In the genomic region with DNA sequence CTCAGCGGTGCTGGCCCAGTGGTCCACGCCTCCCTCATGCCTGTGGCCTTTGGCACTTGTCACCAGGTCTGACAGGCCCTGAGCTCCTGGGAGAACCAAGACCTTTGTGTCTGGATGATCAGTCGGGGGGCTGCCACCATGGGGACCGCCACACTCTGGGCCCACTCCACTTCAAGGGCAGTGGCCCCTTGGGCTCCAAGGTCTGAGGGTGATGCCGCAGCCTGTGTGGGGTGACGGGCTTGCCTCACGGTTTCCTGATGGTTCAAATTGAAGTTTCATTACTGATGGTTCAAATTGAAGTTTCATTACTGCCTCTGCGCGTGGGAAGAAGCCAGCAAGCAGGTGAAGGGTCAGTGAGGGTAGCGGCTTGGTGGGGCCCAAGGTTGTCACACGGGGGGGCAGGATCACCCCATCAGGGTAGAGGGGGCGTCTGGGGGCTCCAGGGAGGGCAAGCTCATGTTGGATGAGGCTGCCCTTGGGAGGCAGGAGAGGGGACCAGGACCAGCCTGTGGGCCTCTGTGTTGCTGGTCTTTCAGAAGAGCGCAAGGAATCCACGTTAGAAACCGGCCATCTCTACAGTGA, we compare ENCODE assay signal across 20 cellular contexts.
"Had no signal": no experiment of that assay in that cellular context is flagged by ENCODE, and none has a peak within 500 bp of the region (broad histone marks: within the 10 kb centered on the region; RNA-seq: fewer than 3 reads in every experiment).

No MANE protein-coding gene starts in this region.

- H3K27me3 ChIP-seq: body of pancreas, colonic mucosa, foreskin keratinocyte, right atrium auricular region, upper lobe of right lung had no signal

- H3K27ac Mint-ChIP-seq: activated T-helper 17 cell treated with anti-CD3 and anti-CD28 coated beads, Interleukin-2, amount 50 U/mL, for 72 hours had no signal

- H3K27ac ChIP-seq: colonic mucosa, foreskin keratinocyte, prostate gland, right atrium auricular region, skin epidermis, stomach, upper lobe of right lung had no signal

- FAIRE-seq: islet of Langerhans, TTC549 had no signal

- H3K9me3 Mint-ChIP-seq: activated T-helper 17 cell treated with anti-CD3 and anti-CD28 coated beads, Interleukin-2, amount 50 U/mL, for 72 hours; neural crest cell had no signal

- H3K4me3 Mint-ChIP-seq: activated T-helper 17 cell treated with anti-CD3 and anti-CD28 coated beads, Interleukin-2, amount 50 U/mL, for 72 hours; neural crest cell had no signal

- H3K27me3 Mint-ChIP-seq: activated T-helper 17 cell treated with anti-CD3 and anti-CD28 coated beads, Interleukin-2, amount 50 U/mL, for 72 hours had no signal

- H3K36me3 ChIP-seq: colonic mucosa, prostate gland, right atrium auricular region had no signal

- H3K4me3 ChIP-seq: body of pancreas, colonic mucosa, prostate gland, right atrium auricular region, skin epidermis, stomach, upper lobe of right lung had no signal

- H3K4me1 Mint-ChIP-seq: neural crest cell had no signal

- DNase-seq: activated CD4-positive, alpha-beta T cell treated with anti-CD3 and anti-CD28 coated beads, Interleukin-2, amount 50 U/mL, for 48 hours; activated naive CD4-positive, alpha-beta T cell; activated T-cell treated with anti-CD3 and anti-CD28 coated beads for 4 hours; central memory CD4-positive, alpha-beta T cell; colonic mucosa; foreskin keratinocyte; hippocampal formation; stimulated activated CD4-positive, alpha-beta T cell treated with anti-CD3 and anti-CD28 coated beads, Interleukin-15, amount 100 ng/mL, for 24 hours; stimulated activated CD4-positive, alpha-beta T cell treated with anti-CD3 and anti-CD28 coated beads, Interleukin-4, amount 100 ng/mL, for 1 hour; stomach; T-helper 2 cell; upper lobe of right lung had no signal

- H3K4me1 ChIP-seq: colonic mucosa, foreskin keratinocyte, prostate gland, right atrium auricular region, upper lobe of right lung had no signal

- H3K9me3 ChIP-seq: body of pancreas, colonic mucosa, prostate gland, right atrium auricular region, stomach, upper lobe of right lung had no signal

- ATAC-seq: activated T-helper 17 cell treated with anti-CD3 and anti-CD28 coated beads, Interleukin-2, amount 50 U/mL, for 72 hours; foreskin keratinocyte; upper lobe of right lung had no signal
